In the genomic region with DNA sequence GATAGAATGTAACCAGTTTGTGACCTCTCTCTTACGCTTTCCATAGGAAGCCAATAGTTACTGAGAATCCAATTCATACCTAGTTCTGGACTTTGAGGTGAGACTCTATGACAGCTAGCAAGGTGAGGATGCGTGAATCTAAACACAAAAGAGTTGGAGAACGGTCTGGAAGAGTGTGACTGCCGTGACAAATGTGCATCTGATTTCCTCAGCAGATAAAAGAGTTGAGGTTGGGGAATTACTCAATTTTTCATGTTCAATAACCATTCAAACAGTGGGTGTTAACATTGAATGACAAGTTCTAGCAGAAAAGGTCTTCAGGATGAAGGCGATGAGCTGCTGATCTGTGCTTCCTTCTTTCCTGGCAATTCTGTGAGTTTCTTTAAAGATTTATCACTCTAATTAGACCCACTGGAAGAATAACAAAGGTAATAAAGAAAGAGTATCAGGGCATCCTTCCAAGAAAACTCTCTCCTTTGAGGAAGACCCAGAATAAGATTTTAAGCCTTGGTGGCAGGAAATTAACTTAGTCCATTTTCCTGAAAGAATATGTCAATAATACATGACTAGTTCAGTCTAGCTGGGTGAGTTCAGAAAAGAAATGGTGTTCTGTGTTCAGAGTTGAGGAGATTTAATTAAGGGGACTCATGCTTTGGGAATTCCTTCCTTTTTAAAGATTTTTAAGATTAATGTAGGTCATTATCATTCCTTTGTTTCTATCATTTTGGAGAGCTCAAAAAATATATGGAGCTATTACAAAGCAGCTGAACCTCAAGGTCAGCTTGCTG, we compare ENCODE assay signal across 19 cellular contexts. TPM values are rescaled to one million over a fixed set of nuclear protein-coding genes. Genes with fewer than 3 reads are reported as not detected.
DNase-seq lines count a peak whose midpoint lies in the region; ATAC-seq, FAIRE-seq and TF ChIP-seq lines count a peak whose summit lies in the region.
"Had no signal": no experiment of that assay in that cellular context is flagged by ENCODE, and none has a peak within 500 bp of the region (broad histone marks: within the 10 kb centered on the region; RNA-seq: fewer than 3 reads in every experiment).

No MANE protein-coding gene starts in this region.

- H3K36me3 Mint-ChIP-seq in activated naive CD4-positive, alpha-beta T cell treated with anti-CD3 and anti-CD28 coated beads, Interleukin-2, amount 50 U/mL, for 72 hours, result peaks cover 5 to 9% of the 10 kb centered on the region in 2 donors
- peaks cover 9 to 23% of the 10 kb centered on the region in 2 donors for H3K36me3 Mint-ChIP-seq in stimulated activated naive B cell treated with anti-CD40 and anti-IgM and Interleukin-4, amounts not matched to agents 10 μg/mL and 1 μg/mL and 100 μg/mL, for 72 hours

- ATAC-seq in activated naive CD4-positive, alpha-beta T cell treated with anti-CD3 and anti-CD28 coated beads, Interleukin-2, amount 50 U/mL, for 72 hours, result peak; percentile 63 to 90
- ATAC-seq in SK-N-SH treated with all-trans-retinoic acid at 6 μM for 48 hours, result peak; percentile 82
- no peak for ATAC-seq in stimulated activated naive B cell treated with anti-CD40 and anti-IgM and Interleukin-4, amounts not matched to agents 10 μg/mL and 1 μg/mL and 100 μg/mL, for 72 hours (replicated peaks)

- no peak for DNase-seq in activated naive CD4-positive, alpha-beta T cell treated with anti-CD3 and anti-CD28 coated beads, Interleukin-2, amount 50 U/mL, for 72 hours (ENCODE audit: low spot score in 2 of 2)
- no peak for DNase-seq in activated naive CD4-positive, alpha-beta T cell (lab: John Stamatoyannopoulos, UW)
- peak; percentile 7 for DNase-seq in dermis blood vessel endothelial cell
- DNase-seq in stimulated activated naive B cell treated with anti-CD40 and anti-IgM and Interleukin-4, amounts not matched to agents 10 μg/mL and 1 μg/mL and 100 μg/mL, for 72 hours, result no peak
- DNase-seq in H54 (ENCODE audit: insufficient read length, low spot score), result no peak
- no peak for DNase-seq in HT-29 (ENCODE audit: low spot score)
- no peak for DNase-seq in DMS79 treated with DMSO at 0.1 percent for 48 hours (lab: John Stamatoyannopoulos, UW)
- DNase-seq: activated naive CD8-positive, alpha-beta T cell treated with anti-CD3 and anti-CD28 coated beads, Interleukin-2, amount 10 ng/mL, durations not matched to agents 7 days and 5 days; glutamatergic neuron; H9; NCI-H1694; NCI-H510A treated with DMSO at 0.1 percent for 48 hours; Peyer's patch; SIG-M5; stimulated activated CD4-positive, alpha-beta T cell treated with anti-CD3 and anti-CD28 coated beads, Interleukin-1b, Interleukin-23, amount 100 ng/mL, for 48 hours; T-helper 1 cell had no signal

- peaks cover 18 to 30% of the 10 kb centered on the region in 2 donors for H3K4me1 Mint-ChIP-seq in stimulated activated naive B cell treated with anti-CD40 and anti-IgM and Interleukin-4, amounts not matched to agents 10 μg/mL and 1 μg/mL and 100 μg/mL, for 72 hours

- H3K4me3 Mint-ChIP-seq in stimulated activated naive B cell treated with anti-CD40 and anti-IgM and Interleukin-4, amounts not matched to agents 10 μg/mL and 1 μg/mL and 100 μg/mL, for 72 hours, result no peak overlapping the region
- H3K4me3 Mint-ChIP-seq: activated naive CD8-positive, alpha-beta T cell treated with anti-CD3 and anti-CD28 coated beads, Interleukin-2, amount 10 ng/mL, durations not matched to agents 7 days and 5 days; H9 had no signal

- H3K27me3 Mint-ChIP-seq in stimulated activated naive B cell treated with anti-CD40 and anti-IgM and Interleukin-4, amounts not matched to agents 10 μg/mL and 1 μg/mL and 100 μg/mL, for 72 hours, result no peaks in the 10 kb centered on the region
- H3K27me3 Mint-ChIP-seq: activated naive CD8-positive, alpha-beta T cell treated with anti-CD3 and anti-CD28 coated beads, Interleukin-2, amount 10 ng/mL, durations not matched to agents 7 days and 5 days had no signal

- no peaks in the 10 kb centered on the region for H3K9me3 Mint-ChIP-seq in activated naive CD4-positive, alpha-beta T cell treated with anti-CD3 and anti-CD28 coated beads, Interleukin-2, amount 50 U/mL, for 72 hours
- H3K9me3 Mint-ChIP-seq in stimulated activated naive B cell treated with anti-CD40 and anti-IgM and Interleukin-4, amounts not matched to agents 10 μg/mL and 1 μg/mL and 100 μg/mL, for 72 hours, result no peaks in the 10 kb centered on the region
- H3K9me3 Mint-ChIP-seq: activated naive CD8-positive, alpha-beta T cell treated with anti-CD3 and anti-CD28 coated beads, Interleukin-2, amount 10 ng/mL, durations not matched to agents 7 days and 5 days; H9 had no signal

- FAIRE-seq in H54 (lab: Jason Lieb, UNC), result no peak
- FAIRE-seq: D721Med, HepG2 had no signal

- peak overlapping the region; percentile 4 to 86 for H3K27ac Mint-ChIP-seq in activated naive CD4-positive, alpha-beta T cell treated with anti-CD3 and anti-CD28 coated beads, Interleukin-2, amount 50 U/mL, for 72 hours
- peak overlapping the region; percentile 47 for H3K27ac Mint-ChIP-seq in stimulated activated naive B cell treated with anti-CD40 and anti-IgM and Interleukin-4, amounts not matched to agents 10 μg/mL and 1 μg/mL and 100 μg/mL, for 72 hours
- H3K27ac Mint-ChIP-seq: activated naive CD8-positive, alpha-beta T cell treated with anti-CD3 and anti-CD28 coated beads, Interleukin-2, amount 10 ng/mL, durations not matched to agents 7 days and 5 days; H9 had no signal

- TF ChIP-seq POLR2A in H54 (IDR thresholded peaks at IDR 0.05; ENCODE audit: low read depth, low read length), result no peak

TF ChIP-seq in SK-N-SH treated with all-trans-retinoic acid at 6 μM for 48 hours, 23 proteins besides CTCF, POLR2A, EP300 and RAD21:
- peak; percentile 89 for TF ChIP-seq ISL1 (CRISPR knock-in tag; IDR thresholded peaks at IDR 0.05)
- no peak for TF ChIP-seq ZNF565 (CRISPR knock-in tag; conservative IDR thresholded peaks at IDR 0.05; ENCODE audit: low read depth)
- TF ChIP-seq OSR1 (CRISPR knock-in tag; IDR thresholded peaks at IDR 0.05), result no peak
- TF ChIP-seq ZFP3 (CRISPR knock-in tag; IDR thresholded peaks at IDR 0.05), result no peak
- no peak for TF ChIP-seq ZNF70 (CRISPR knock-in tag; IDR thresholded peaks at IDR 0.05)
- peak; percentile 38; the same call in 1 of the 2 replicates for TF ChIP-seq ZC3H10 (CRISPR knock-in tag; IDR thresholded peaks at IDR 0.05)

RNA-seq across cellular contexts. Expression of a gene that starts 24.5 kb away (rescaled TPM):
- total RNA-seq in activated naive CD4-positive, alpha-beta T cell treated with anti-CD3 and anti-CD28 coated beads, Interleukin-2, amount 50 U/mL, for 72 hours, result 10 to 100 TPM; 21.9 to 37.8 TPM
- total RNA-seq in dermis blood vessel endothelial cell, result 24.0 and 34.0 TPM in 2 replicates
- 22.7 and 24.8 TPM in 2 replicates for total RNA-seq in HT-29 (2014; rRNA removed; shearing (Covaris generic))

RNA-seq across cellular contexts. Expression of a gene that starts 56.2 kb away (rescaled TPM):
- total RNA-seq in activated naive CD4-positive, alpha-beta T cell treated with anti-CD3 and anti-CD28 coated beads, Interleukin-2, amount 50 U/mL, for 72 hours, result 100 to 1,000 TPM; 153 to 195 TPM
- total RNA-seq in dermis blood vessel endothelial cell, result 53.4 and 62.1 TPM in 2 replicates
- 74.3 and 74.9 TPM in 2 replicates for total RNA-seq in HT-29 (2014; rRNA removed; shearing (Covaris generic))

Comparison
In these comparisons a context has a peak if more than half of its experiments do, and no peak if none do; other contexts are left out.
1. ATAC-seq: peak in activated naive CD4-positive, alpha-beta T cell treated with anti-CD3 and anti-CD28 coated beads, Interleukin-2, amount 50 U/mL, for 72 hours (2 of 2) and SK-N-SH treated with all-trans-retinoic acid at 6 μM for 48 hours (single experiment); none in stimulated activated naive B cell treated with anti-CD40 and anti-IgM and Interleukin-4, amounts not matched to agents 10 μg/mL and 1 μg/mL and 100 μg/mL, for 72 hours (0 of 2).